8 cellular contexts compared by ENCODE assay signal in genomic region chr5:176415240-176416122, GRCh38. TPM values are rescaled to one million over a fixed set of nuclear protein-coding genes. Genes with fewer than 3 reads are reported as not detected.
A peak's percentile ranks its signal among the peaks of the same experiment; 100 is the strongest.
DNase-seq lines count a peak whose midpoint lies in the region; ATAC-seq, FAIRE-seq and TF ChIP-seq lines count a peak whose summit lies in the region.

No MANE protein-coding gene starts in this region.

- H3F3A ChIP-seq in GM23248 (ENCODE audit: insufficient read depth) (no peaks in the 10 kb centered on the region), SU-DHL-6 (ENCODE audit: insufficient read depth) (no peaks in the 10 kb centered on the region)

- H3K4me1 ChIP-seq in GM23248 (ENCODE audit: insufficient read depth) = peaks cover 41% of the 10 kb centered on the region
- H3K4me1 ChIP-seq in muscle layer of colon (ENCODE audit: insufficient read depth, low read length) = peaks cover 35% of the 10 kb centered on the region

- no peak for TF ChIP-seq POLR2A in GM12892 (IDR thresholded peaks at IDR 0.05; ENCODE audit: low read depth, low read length)

- no peaks in the 10 kb centered on the region for H3K27me3 ChIP-seq in GM23248 (replicated peaks; ENCODE audit: insufficient read depth)
- no peaks in the 10 kb centered on the region for H3K27me3 ChIP-seq in SU-DHL-6 (ENCODE audit: low read length)
- no peaks in the 10 kb centered on the region for H3K27me3 ChIP-seq in muscle layer of colon (ENCODE audit: control insufficient read depth in 1 of 2, insufficient read depth in 2 of 2, low read length in 2 of 2)

- peak overlapping the region; percentile 84 for H3K9ac ChIP-seq in GM23248
- H3K9ac ChIP-seq in SU-DHL-6 (ENCODE audit: low read length) = peak overlapping the region; percentile 95
- H3K9ac ChIP-seq in muscle layer of colon (ENCODE audit: low read length) = peak overlapping the region; percentile 86

- TF ChIP-seq CTCF in SU-DHL-6 (IDR thresholded peaks at IDR 0.05; ENCODE audit: insufficient read depth, low read length, poor library complexity, severe bottlenecking) (no peak), epithelial cell of proximal tubule (conservative IDR thresholded peaks at IDR 0.05; ENCODE audit: low read depth, low read length) (no peak)

- H3K4me3 ChIP-seq in GM23248 (peak overlapping the region; percentile 85), SU-DHL-6 (ENCODE audit: insufficient read depth, low read length, poor library complexity, severe bottlenecking) (peak overlapping the region; percentile 93), epithelial cell of proximal tubule (ENCODE audit: low read depth, low read length) (peak overlapping the region; percentile 89), muscle layer of colon (ENCODE audit: low read depth in 1 of 2, low read length in 2 of 2) (peak overlapping the region; percentile 48 to 89)

- H2AFZ ChIP-seq in GM23248 (peak overlapping the region; percentile 82), SU-DHL-6 (ENCODE audit: low read depth, low read length, severe bottlenecking) (peak overlapping the region; percentile 99)

- H4K20me1 ChIP-seq in GM23248 (ENCODE audit: insufficient read depth) = no peaks in the 10 kb centered on the region
- no peaks in the 10 kb centered on the region for H4K20me1 ChIP-seq in SU-DHL-6 (ENCODE audit: low read depth, low read length)

- peak; percentile 88 for DNase-seq in AG08395 (ENCODE audit: low spot score)
- peak; percentile 89 for DNase-seq in GM23248
- no peak for DNase-seq in epithelial cell of proximal tubule (ENCODE audit: low read depth)
- no peak for DNase-seq in GM12892 (ENCODE audit: insufficient read length)

- no peak for FAIRE-seq in GM12892 (lab: Jason Lieb, UNC)

- H3K36me3 ChIP-seq in GM23248 (ENCODE audit: low read depth) = no peaks in the 10 kb centered on the region
- no peaks in the 10 kb centered on the region for H3K36me3 ChIP-seq in SU-DHL-6 (ENCODE audit: low read length)
- peaks cover 9% of the 10 kb centered on the region for H3K36me3 ChIP-seq in muscle layer of colon (ENCODE audit: insufficient read depth, low read length)

- H3K4me2 ChIP-seq in GM23248 (ENCODE audit: unreplicated experiment) (peak overlapping the region; percentile 86), SU-DHL-6 (ENCODE audit: low read depth, low read length, poor library complexity, severe bottlenecking) (peak overlapping the region; percentile 61)

- H3K27ac ChIP-seq in GM23248 = peak overlapping the region; percentile 68
- 0 out of 2 replicates have a peak overlapping the region, but pooled peaks have one; percentile 21 for H3K27ac ChIP-seq in SU-DHL-6 (ENCODE audit: low read depth, low read length)
- peak overlapping the region; percentile 83 for H3K27ac ChIP-seq in muscle layer of colon (ENCODE audit: low read depth, low read length)

- no peaks in the 10 kb centered on the region for H3K9me3 ChIP-seq in GM23248 (ENCODE audit: low read depth)
- no peaks in the 10 kb centered on the region for H3K9me3 ChIP-seq in SU-DHL-6 (ENCODE audit: insufficient read depth, low read length)
- no peaks in the 10 kb centered on the region for H3K9me3 ChIP-seq in muscle layer of colon (ENCODE audit: low read length)

- H3K9me2 ChIP-seq in GM23248 (ENCODE audit: insufficient read depth) (no peaks in the 10 kb centered on the region), SU-DHL-6 (replicated peaks; ENCODE audit: insufficient read depth, low read length) (no peaks in the 10 kb centered on the region)

- no peak for ATAC-seq in GM19463 (IDR thresholded peaks at IDR 0.05; ENCODE audit: unreplicated experiment)
- no peak for ATAC-seq in GM18870 (IDR thresholded peaks at IDR 0.05; ENCODE audit: unreplicated experiment)

- in situ Hi-C loops in GM23248 (cut with MboI) = no loop called here

- peaks cover 52% of the 10 kb centered on the region for H3K79me2 ChIP-seq in GM23248 (ENCODE audit: insufficient read depth)
- peaks cover 5% of the 10 kb centered on the region; the same call in 1 of the 2 replicates for H3K79me2 ChIP-seq in SU-DHL-6 (ENCODE audit: insufficient read depth, low read length)

- 41 to 50% methylated on average over 18 to 19 of the region's 20 CpGs for WGBS in GM23248 (ENCODE audit: low coverage in 1 of 2, low lambda C conversion rate in 2 of 2, missing lambda C conversion rate in 2 of 2), 2 experiments

RNA-seq across cellular contexts. Expression of gene CLTB, which starts 0.9 kb away (rescaled TPM):
- total RNA-seq in GM23248 (2014; rRNA removed; shearing (Covaris generic)) = 121 and 130 TPM in 2 replicates
- 128 and 132 TPM in 2 replicates for polyA plus RNA-seq in GM23248 (2016; fragmentation: Nextera tagmentation; extraction: Ambion mirVana)
- 149 and 152 TPM in 2 replicates for total RNA-seq in epithelial cell of proximal tubule
- 29.6 TPM for polyA plus RNA-seq in GM12892 (2012; ENCODE audit: missing spikeins)

RNA-seq across cellular contexts. Expression of gene HIGD2A, which starts 26.9 kb away (rescaled TPM):
- total RNA-seq in GM23248 (2014; rRNA removed; shearing (Covaris generic)) = 33.8 and 72.1 TPM in 2 replicates
- 110 and 117 TPM in 2 replicates for polyA plus RNA-seq in GM23248 (2016; fragmentation: Nextera tagmentation; extraction: Ambion mirVana)
- total RNA-seq in epithelial cell of proximal tubule = 118 and 123 TPM in 2 replicates
- 130 TPM for polyA plus RNA-seq in GM12892 (2012; ENCODE audit: missing spikeins)

RNA-seq across cellular contexts. Expression of gene NOP16, which starts 27.1 kb away (rescaled TPM):
- 13.3 and 15.2 TPM in 2 replicates for total RNA-seq in GM23248 (2014; rRNA removed; shearing (Covaris generic))
- 68.4 and 68.7 TPM in 2 replicates for polyA plus RNA-seq in GM23248 (2016; fragmentation: Nextera tagmentation; extraction: Ambion mirVana)
- 23.5 and 42.7 TPM in 2 replicates for total RNA-seq in epithelial cell of proximal tubule
- 73.3 TPM for polyA plus RNA-seq in GM12892 (2012; ENCODE audit: missing spikeins)

RNA-seq across cellular contexts. Expression of gene FAF2, which starts 32.7 kb away (rescaled TPM):
- total RNA-seq in GM23248 (2014; rRNA removed; shearing (Covaris generic)) = 41.0 and 45.0 TPM in 2 replicates
- 45.4 and 45.7 TPM in 2 replicates for polyA plus RNA-seq in GM23248 (2016; fragmentation: Nextera tagmentation; extraction: Ambion mirVana)
- 32.9 and 35.7 TPM in 2 replicates for total RNA-seq in epithelial cell of proximal tubule
- polyA plus RNA-seq in GM12892 (2012; ENCODE audit: missing spikeins) = 18.2 TPM

RNA-seq across cellular contexts. Expression of gene ARL10, which starts 50.2 kb away (rescaled TPM):
- total RNA-seq in GM23248 (2014; rRNA removed; shearing (Covaris generic)) = 8.3 and 8.9 TPM in 2 replicates
- 4.3 and 6.7 TPM in 2 replicates for polyA plus RNA-seq in GM23248 (2016; fragmentation: Nextera tagmentation; extraction: Ambion mirVana)
- 2.9 and 3.4 TPM in 2 replicates for total RNA-seq in epithelial cell of proximal tubule
- 5.7 TPM for polyA plus RNA-seq in GM12892 (2012; ENCODE audit: missing spikeins)

Comparison
In these comparisons a context has a peak if more than half of its experiments do, and no peak if none do; other contexts are left out.
1. DNase-seq: peak in AG08395 (single experiment) and GM23248 (single experiment); none in epithelial cell of proximal tubule (single experiment) and GM12892 (single experiment).
2. H3K27ac ChIP-seq: peak in every context shown above with its lines; median percentile 83 in muscle layer of colon; 68 in GM23248; 21 in SU-DHL-6.
3. Peak in every context shown above with its lines, with median percentiles within 50 percentile points of each other: H3K4me3 ChIP-seq and H3K9ac ChIP-seq.